Comparison of ENCODE assay signal across 1 cellular context in the genomic region with DNA sequence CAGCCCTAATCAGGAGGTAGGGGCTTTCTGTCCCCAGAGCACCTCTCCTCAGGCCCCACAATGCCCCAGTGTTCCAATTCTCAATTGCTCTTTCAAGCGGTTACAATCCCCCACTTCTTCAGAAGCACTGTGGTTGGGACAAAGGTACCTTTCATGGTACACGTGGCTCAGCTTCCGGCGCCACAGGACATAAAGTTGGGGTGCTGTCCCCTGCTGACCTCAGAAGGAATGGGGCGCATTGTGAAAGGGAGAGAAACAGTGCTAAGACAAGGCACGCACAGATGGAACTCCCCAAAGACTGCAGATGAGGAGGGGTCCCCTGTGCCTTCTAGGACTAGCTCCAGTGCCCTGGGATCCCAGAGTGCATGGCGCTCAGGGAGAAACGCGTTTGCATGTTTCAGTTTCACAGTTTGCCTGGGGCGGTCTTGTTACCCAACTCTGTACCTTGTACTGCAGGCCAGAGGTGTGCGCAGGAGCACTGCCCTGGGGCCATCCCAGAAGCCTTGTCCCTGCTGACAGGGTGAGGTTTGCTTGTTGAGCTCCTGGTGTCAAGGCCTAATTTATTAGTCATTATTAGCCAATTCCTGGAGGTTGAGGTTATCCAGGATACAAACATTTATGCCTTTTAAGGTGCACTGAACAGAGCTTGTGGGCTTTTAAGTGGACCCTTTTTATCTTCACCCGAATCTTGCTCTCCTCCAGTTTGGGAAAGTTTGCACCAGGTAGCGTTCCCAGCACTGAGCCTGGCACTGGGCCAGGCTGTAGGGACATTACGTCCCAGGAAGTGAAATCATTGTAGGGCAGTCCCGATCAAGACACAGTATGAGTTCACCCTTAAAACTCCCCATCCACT.
TF ChIP-seq lines count a peak whose summit lies in the region.

No MANE protein-coding gene starts in this region.

TF ChIP-seq in HepG2, 621 proteins besides CTCF, POLR2A, EP300 and RAD21 (continued from another document and continues in another):
- TF ChIP-seq ATM (IDR thresholded peaks at IDR 0.05; ENCODE audit: borderline replicate concordance) = no peak
- peak; percentile 47; the same call in 1 of the 2 replicates for TF ChIP-seq ZNF552 (CRISPR knock-in tag; IDR thresholded peaks at IDR 0.05; ENCODE audit: borderline replicate concordance)
- no peak for TF ChIP-seq REL (CRISPR knock-in tag; conservative IDR thresholded peaks at IDR 0.05)
- no peak for TF ChIP-seq PBX2 (CRISPR knock-in tag; IDR thresholded peaks at IDR 0.05)
- TF ChIP-seq TBP (CRISPR knock-in tag; IDR thresholded peaks at IDR 0.05) = no peak
- peak; percentile 90 for TF ChIP-seq RARA (CRISPR knock-in tag; IDR thresholded peaks at IDR 0.05)
- TF ChIP-seq ZNF775 (CRISPR knock-in tag; IDR thresholded peaks at IDR 0.05; ENCODE audit: borderline replicate concordance) = no peak
- no peak for TF ChIP-seq FOXP1 (IDR thresholded peaks at IDR 0.05)
- TF ChIP-seq FOXP1 (CRISPR knock-in tag; IDR thresholded peaks at IDR 0.05) = peak; percentile 68
- TF ChIP-seq ZNF30 (CRISPR knock-in tag; IDR thresholded peaks at IDR 0.05) = no peak
- peak; percentile 41; the same call in 1 of the 2 replicates for TF ChIP-seq ZNF629 (CRISPR knock-in tag; conservative IDR thresholded peaks at IDR 0.05)
- TF ChIP-seq PHF21A (CRISPR knock-in tag; IDR thresholded peaks at IDR 0.05) = peak; percentile 99
- TF ChIP-seq ZNF569 (CRISPR knock-in tag; IDR thresholded peaks at IDR 0.05; ENCODE audit: borderline replicate concordance) = no peak
- no peak for TF ChIP-seq ETS1 (CRISPR knock-in tag; IDR thresholded peaks at IDR 0.05)
- TF ChIP-seq KDM1A (CRISPR knock-in tag; IDR thresholded peaks at IDR 0.05) = no peak
- no peak for TF ChIP-seq SMAD1 (CRISPR knock-in tag; IDR thresholded peaks at IDR 0.05; ENCODE audit: borderline replicate concordance, low read depth)
- TF ChIP-seq ZNF296 (CRISPR knock-in tag; conservative IDR thresholded peaks at IDR 0.05) = 0 out of 2 replicates have a peak, but pooled peaks have one; percentile 53
- no peak for TF ChIP-seq ZNF484 (CRISPR knock-in tag; IDR thresholded peaks at IDR 0.05; ENCODE audit: borderline replicate concordance, low read depth)
- TF ChIP-seq, protein P1, sequence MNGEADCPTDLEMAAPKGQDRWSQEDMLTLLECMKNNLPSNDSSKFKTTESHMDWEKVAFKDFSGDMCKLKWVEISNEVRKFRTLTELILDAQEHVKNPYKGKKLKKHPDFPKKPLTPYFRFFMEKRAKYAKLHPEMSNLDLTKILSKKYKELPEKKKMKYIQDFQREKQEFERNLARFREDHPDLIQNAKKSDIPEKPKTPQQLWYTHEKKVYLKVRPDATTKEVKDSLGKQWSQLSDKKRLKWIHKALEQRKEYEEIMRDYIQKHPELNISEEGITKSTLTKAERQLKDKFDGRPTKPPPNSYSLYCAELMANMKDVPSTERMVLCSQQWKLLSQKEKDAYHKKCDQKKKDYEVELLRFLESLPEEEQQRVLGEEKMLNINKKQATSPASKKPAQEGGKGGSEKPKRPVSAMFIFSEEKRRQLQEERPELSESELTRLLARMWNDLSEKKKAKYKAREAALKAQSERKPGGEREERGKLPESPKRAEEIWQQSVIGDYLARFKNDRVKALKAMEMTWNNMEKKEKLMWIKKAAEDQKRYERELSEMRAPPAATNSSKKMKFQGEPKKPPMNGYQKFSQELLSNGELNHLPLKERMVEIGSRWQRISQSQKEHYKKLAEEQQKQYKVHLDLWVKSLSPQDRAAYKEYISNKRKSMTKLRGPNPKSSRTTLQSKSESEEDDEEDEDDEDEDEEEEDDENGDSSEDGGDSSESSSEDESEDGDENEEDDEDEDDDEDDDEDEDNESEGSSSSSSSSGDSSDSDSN (CRISPR knock-in tag; IDR thresholded peaks at IDR 0.05) = peak; percentile 71
- TF ChIP-seq E2F5 (CRISPR knock-in tag; conservative IDR thresholded peaks at IDR 0.05) = no peak
- TF ChIP-seq SYNCRIP (IDR thresholded peaks at IDR 0.05; ENCODE audit: insufficient read depth, low read depth, low read length) = no peak
- TF ChIP-seq ZNF260 (CRISPR knock-in tag; IDR thresholded peaks at IDR 0.05; ENCODE audit: borderline replicate concordance, low read depth) = no peak
- TF ChIP-seq ZNF468 (CRISPR knock-in tag; IDR thresholded peaks at IDR 0.05) = no peak
- peak; percentile 93 for TF ChIP-seq MED1 (CRISPR knock-in tag; IDR thresholded peaks at IDR 0.05)
- TF ChIP-seq IKZF4 (CRISPR knock-in tag; IDR thresholded peaks at IDR 0.05; ENCODE audit: borderline replicate concordance, low read depth, not compliant biosample characterization) = no peak
- TF ChIP-seq SOX13 (IDR thresholded peaks at IDR 0.05) = peak; percentile 66; the same call in 1 of the 2 replicates
- peak in 1 of 2 experiments; percentile 72; a peak in 2 of 4 replicates for TF ChIP-seq SOX13 (CRISPR knock-in tag; conservative IDR thresholded peaks at IDR 0.05 in 1 of 2, IDR thresholded peaks at IDR 0.05 in 1 of 2)
- TF ChIP-seq DMAP1 (CRISPR knock-in tag; IDR thresholded peaks at IDR 0.05) = peak; percentile 93
- TF ChIP-seq, protein P2, sequence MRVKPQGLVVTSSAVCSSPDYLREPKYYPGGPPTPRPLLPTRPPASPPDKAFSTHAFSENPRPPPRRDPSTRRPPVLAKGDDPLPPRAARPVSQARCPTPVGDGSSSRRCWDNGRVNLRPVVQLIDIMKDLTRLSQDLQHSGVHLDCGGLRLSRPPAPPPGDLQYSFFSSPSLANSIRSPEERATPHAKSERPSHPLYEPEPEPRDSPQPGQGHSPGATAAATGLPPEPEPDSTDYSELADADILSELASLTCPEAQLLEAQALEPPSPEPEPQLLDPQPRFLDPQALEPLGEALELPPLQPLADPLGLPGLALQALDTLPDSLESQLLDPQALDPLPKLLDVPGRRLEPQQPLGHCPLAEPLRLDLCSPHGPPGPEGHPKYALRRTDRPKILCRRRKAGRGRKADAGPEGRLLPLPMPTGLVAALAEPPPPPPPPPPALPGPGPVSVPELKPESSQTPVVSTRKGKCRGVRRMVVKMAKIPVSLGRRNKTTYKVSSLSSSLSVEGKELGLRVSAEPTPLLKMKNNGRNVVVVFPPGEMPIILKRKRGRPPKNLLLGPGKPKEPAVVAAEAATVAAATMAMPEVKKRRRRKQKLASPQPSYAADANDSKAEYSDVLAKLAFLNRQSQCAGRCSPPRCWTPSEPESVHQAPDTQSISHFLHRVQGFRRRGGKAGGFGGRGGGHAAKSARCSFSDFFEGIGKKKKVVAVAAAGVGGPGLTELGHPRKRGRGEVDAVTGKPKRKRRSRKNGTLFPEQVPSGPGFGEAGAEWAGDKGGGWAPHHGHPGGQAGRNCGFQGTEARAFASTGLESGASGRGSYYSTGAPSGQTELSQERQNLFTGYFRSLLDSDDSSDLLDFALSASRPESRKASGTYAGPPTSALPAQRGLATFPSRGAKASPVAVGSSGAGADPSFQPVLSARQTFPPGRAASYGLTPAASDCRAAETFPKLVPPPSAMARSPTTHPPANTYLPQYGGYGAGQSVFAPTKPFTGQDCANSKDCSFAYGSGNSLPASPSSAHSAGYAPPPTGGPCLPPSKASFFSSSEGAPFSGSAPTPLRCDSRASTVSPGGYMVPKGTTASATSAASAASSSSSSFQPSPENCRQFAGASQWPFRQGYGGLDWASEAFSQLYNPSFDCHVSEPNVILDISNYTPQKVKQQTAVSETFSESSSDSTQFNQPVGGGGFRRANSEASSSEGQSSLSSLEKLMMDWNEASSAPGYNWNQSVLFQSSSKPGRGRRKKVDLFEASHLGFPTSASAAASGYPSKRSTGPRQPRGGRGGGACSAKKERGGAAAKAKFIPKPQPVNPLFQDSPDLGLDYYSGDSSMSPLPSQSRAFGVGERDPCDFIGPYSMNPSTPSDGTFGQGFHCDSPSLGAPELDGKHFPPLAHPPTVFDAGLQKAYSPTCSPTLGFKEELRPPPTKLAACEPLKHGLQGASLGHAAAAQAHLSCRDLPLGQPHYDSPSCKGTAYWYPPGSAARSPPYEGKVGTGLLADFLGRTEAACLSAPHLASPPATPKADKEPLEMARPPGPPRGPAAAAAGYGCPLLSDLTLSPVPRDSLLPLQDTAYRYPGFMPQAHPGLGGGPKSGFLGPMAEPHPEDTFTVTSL (CRISPR knock-in tag; IDR thresholded peaks at IDR 0.05; ENCODE audit: borderline replicate concordance) = peak; percentile 71
- peak; percentile 54; the same call in 1 of the 2 replicates for TF ChIP-seq ZNF441 (CRISPR knock-in tag; IDR thresholded peaks at IDR 0.05; ENCODE audit: borderline replicate concordance)
- TF ChIP-seq, protein P3, sequence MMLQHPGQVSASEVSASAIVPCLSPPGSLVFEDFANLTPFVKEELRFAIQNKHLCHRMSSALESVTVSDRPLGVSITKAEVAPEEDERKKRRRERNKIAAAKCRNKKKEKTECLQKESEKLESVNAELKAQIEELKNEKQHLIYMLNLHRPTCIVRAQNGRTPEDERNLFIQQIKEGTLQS (CRISPR knock-in tag; IDR thresholded peaks at IDR 0.05) = peak; percentile 78
- peak; percentile 73 for TF ChIP-seq MXD4 (CRISPR knock-in tag; IDR thresholded peaks at IDR 0.05)
- TF ChIP-seq SRSF9 (IDR thresholded peaks at IDR 0.05; ENCODE audit: borderline replicate concordance, insufficient read depth, low read depth, low read length, poor library complexity, severe bottlenecking) = no peak
- TF ChIP-seq ZNF101 (CRISPR knock-in tag; IDR thresholded peaks at IDR 0.05; ENCODE audit: borderline replicate concordance, low read depth) = no peak
- peak; percentile 71 for TF ChIP-seq TEAD3 (CRISPR knock-in tag; optimal IDR thresholded peaks at IDR 0.05; ENCODE audit: borderline replicate concordance)
- TF ChIP-seq ZNF33A (CRISPR knock-in tag; IDR thresholded peaks at IDR 0.05; ENCODE audit: borderline replicate concordance) = no peak
- TF ChIP-seq CREM (IDR thresholded peaks at IDR 0.05) = peak; percentile 80
- TF ChIP-seq CREM (CRISPR knock-in tag; IDR thresholded peaks at IDR 0.05) = no peak
- TF ChIP-seq SMYD3 (CRISPR knock-in tag; IDR thresholded peaks at IDR 0.05) = no peak; the same call in 1 of the 2 replicates
- no peak for TF ChIP-seq ZBTB25 (CRISPR knock-in tag; IDR thresholded peaks at IDR 0.05)
- 0 out of 2 replicates have a peak, but pooled peaks have one; percentile 4 for TF ChIP-seq STAG1 (CRISPR knock-in tag; IDR thresholded peaks at IDR 0.05)
- 0 out of 2 replicates have a peak, but pooled peaks have one; percentile 71 for TF ChIP-seq ATAD3A (CRISPR knock-in tag; IDR thresholded peaks at IDR 0.05)
- peak; percentile 86 for TF ChIP-seq FOXO1 (CRISPR knock-in tag; IDR thresholded peaks at IDR 0.05)
- TF ChIP-seq MAF1 (CRISPR knock-in tag; IDR thresholded peaks at IDR 0.05; ENCODE audit: borderline replicate concordance) = no peak
- TF ChIP-seq ZNF709 (CRISPR knock-in tag; IDR thresholded peaks at IDR 0.05) = 0 out of 2 replicates have a peak, but pooled peaks have one; percentile 25
- no peak for TF ChIP-seq PAX8 (CRISPR knock-in tag; IDR thresholded peaks at IDR 0.05; ENCODE audit: borderline replicate concordance)
- TF ChIP-seq, protein P4, sequence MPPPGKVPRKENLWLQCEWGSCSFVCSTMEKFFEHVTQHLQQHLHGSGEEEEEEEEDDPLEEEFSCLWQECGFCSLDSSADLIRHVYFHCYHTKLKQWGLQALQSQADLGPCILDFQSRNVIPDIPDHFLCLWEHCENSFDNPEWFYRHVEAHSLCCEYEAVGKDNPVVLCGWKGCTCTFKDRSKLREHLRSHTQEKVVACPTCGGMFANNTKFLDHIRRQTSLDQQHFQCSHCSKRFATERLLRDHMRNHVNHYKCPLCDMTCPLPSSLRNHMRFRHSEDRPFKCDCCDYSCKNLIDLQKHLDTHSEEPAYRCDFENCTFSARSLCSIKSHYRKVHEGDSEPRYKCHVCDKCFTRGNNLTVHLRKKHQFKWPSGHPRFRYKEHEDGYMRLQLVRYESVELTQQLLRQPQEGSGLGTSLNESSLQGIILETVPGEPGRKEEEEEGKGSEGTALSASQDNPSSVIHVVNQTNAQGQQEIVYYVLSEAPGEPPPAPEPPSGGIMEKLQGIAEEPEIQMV (CRISPR knock-in tag; IDR thresholded peaks at IDR 0.05; ENCODE audit: low read depth) = peak; percentile 24; the same call in 1 of the 2 replicates
- TF ChIP-seq TBX2 (CRISPR knock-in tag; IDR thresholded peaks at IDR 0.05; ENCODE audit: borderline replicate concordance) = peak; percentile 98
- no peak for TF ChIP-seq RELA (CRISPR knock-in tag; IDR thresholded peaks at IDR 0.05)
- TF ChIP-seq ZNF83 (CRISPR knock-in tag; IDR thresholded peaks at IDR 0.05; ENCODE audit: borderline replicate concordance) = no peak
- peak; percentile 83 for TF ChIP-seq ZNF761 (CRISPR knock-in tag; conservative IDR thresholded peaks at IDR 0.05)
